Comparison of ENCODE assay signal across 9 cellular contexts in the genomic region with DNA sequence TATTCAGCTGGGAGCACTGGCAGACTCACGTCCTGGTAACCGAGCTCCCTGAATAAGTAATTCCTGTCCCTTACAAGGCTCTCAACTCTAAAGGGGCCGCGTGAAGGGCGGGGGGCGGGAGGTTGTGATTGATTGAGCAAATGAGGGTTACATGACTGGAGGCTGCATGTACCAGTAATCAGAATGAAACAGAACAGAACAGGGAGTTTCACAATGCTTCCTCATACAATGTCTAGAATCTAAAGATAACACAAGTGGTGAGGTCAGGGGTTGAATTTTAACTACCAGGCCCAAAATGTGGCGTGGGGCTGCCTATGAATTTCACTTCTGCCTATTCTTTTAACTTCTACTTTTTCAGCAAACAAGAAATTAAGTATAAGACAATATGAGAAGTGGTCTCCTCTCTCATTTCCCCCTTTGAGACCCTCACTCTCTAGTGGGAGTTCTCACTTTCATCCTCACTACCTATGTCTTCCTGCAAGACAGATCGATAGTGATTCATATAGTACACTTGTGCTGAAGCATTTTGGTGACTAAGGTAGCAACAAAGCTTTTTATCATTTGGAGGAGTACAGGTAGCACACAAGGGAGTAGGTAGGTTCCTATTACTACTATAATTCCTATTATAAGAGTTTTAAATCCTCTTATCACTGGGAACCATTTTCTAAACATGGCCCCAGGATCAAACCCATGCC.
DNase-seq lines count a peak whose midpoint lies in the region; ATAC-seq and TF ChIP-seq lines count a peak whose summit lies in the region.
"Had no signal": no experiment of that assay in that cellular context is flagged by ENCODE, and none has a peak within 500 bp of the region (broad histone marks: within the 10 kb centered on the region; RNA-seq: fewer than 3 reads in every experiment).

No MANE protein-coding gene starts in this region.

- peak; percentile 38 for DNase-seq in kidney tubule cell (ENCODE audit: low spot score)
- no peak for DNase-seq in NCI-H748 (lab: John Stamatoyannopoulos, UW; ENCODE audit: unreplicated experiment)
- no peak for DNase-seq in germinal center (ENCODE audit: low spot score)
- no peak for DNase-seq in iPS-NIHi11 (ENCODE audit: low spot score)
- no peak for DNase-seq in type B pancreatic cell (ENCODE audit: extremely low spot score, unreplicated experiment)
- DNase-seq: foreskin fibroblast had no signal

- ATAC-seq in GM18873 (IDR thresholded peaks at IDR 0.05; ENCODE audit: low FRiP score, unreplicated experiment) (peak; percentile 82), HG02610 (IDR thresholded peaks at IDR 0.05; ENCODE audit: unreplicated experiment) (peak; percentile 70), HG03520 (IDR thresholded peaks at IDR 0.05; ENCODE audit: unreplicated experiment) (peak; percentile 65)

- peaks cover 10% of the 10 kb centered on the region for H3K9me3 Mint-ChIP-seq in type B pancreatic cell

- H3K4me3 Mint-ChIP-seq in type B pancreatic cell: no peak overlapping the region

- no peaks in the 10 kb centered on the region for H3K36me3 Mint-ChIP-seq in type B pancreatic cell

- no peak for TF ChIP-seq CTCF in type B pancreatic cell (conservative IDR thresholded peaks at IDR 0.05)

- H3K4me1 Mint-ChIP-seq in type B pancreatic cell (ENCODE audit: unreplicated experiment): no peaks in the 10 kb centered on the region

- peaks cover 8% of the 10 kb centered on the region for H3K27me3 Mint-ChIP-seq in type B pancreatic cell

- no peak overlapping the region for H3K27ac Mint-ChIP-seq in type B pancreatic cell
